Comparison of ENCODE assay signal across 9 cellular contexts in genomic region chr22:41910599-41911291, GRCh38. TPM values are rescaled to one million over a fixed set of nuclear protein-coding genes. Genes with fewer than 3 reads are reported as not detected.
A peak's percentile ranks its signal among the peaks of the same experiment; 100 is the strongest.
DNase-seq lines count a peak whose midpoint lies in the region; ATAC-seq and TF ChIP-seq lines count a peak whose summit lies in the region.
"Had no signal": no experiment of that assay in that cellular context is flagged by ENCODE, and none has a peak within 500 bp of the region (broad histone marks: within the 10 kb centered on the region; RNA-seq: fewer than 3 reads in every experiment).

No MANE protein-coding gene starts in this region.

- H3K27me3 ChIP-seq in GM23338 (ENCODE audit: insufficient read depth) (peaks cover 75% of the 10 kb centered on the region), cardiac muscle cell (peaks cover 74% of the 10 kb centered on the region), HAP-1 (ENCODE audit: low read depth) (no peaks in the 10 kb centered on the region; the same call in none of the 2 replicates)

- H3K36me3 Mint-ChIP-seq in GM23338 (ENCODE audit: low read depth): peaks cover 2% of the 10 kb centered on the region

- peaks cover 6% of the 10 kb centered on the region for H4K20me1 ChIP-seq in GM23338 (replicated peaks; ENCODE audit: insufficient read depth)

- H3K9me3 ChIP-seq in cardiac muscle cell (ENCODE audit: low read depth): no peaks in the 10 kb centered on the region
- no peaks in the 10 kb centered on the region for H3K9me3 ChIP-seq in HAP-1

- no peaks in the 10 kb centered on the region for H3K79me2 ChIP-seq in GM23338 (replicated peaks; ENCODE audit: insufficient read depth)

- DNase-seq in GM23338 (ENCODE audit: low spot score) (peak; percentile 45), cardiac muscle cell (ENCODE audit: low read depth in 1 of 2, low spot score in 1 of 2) (peak in 1 of 2 donors; percentile 33), sciatic nerve (ENCODE audit: low spot score) (no peak), NCI-H526 treated with DMSO at 0.1 percent for 48 hours (lab: John Stamatoyannopoulos, UW) (no peak), SW 1271 (lab: John Stamatoyannopoulos, UW) (no peak), HAP-1 (ENCODE audit: low spot score in 2 of 2) (no peak)
- peak; percentile 66 for DNase-seq in activated T-cell treated with anti-CD3 and anti-CD28 coated beads, Interleukin-2, amount 50 U/mL, for 1 hour

- no peak overlapping the region for H3K4me3 Mint-ChIP-seq in GM23338

- H2AFZ ChIP-seq in GM23338: no peak overlapping the region

- TF ChIP-seq CTCF in GM23338 (conservative IDR thresholded peaks at IDR 0.05; ENCODE audit: low read depth in 2 of 2): no peak
- TF ChIP-seq CTCF in cardiac muscle cell (IDR thresholded peaks at IDR 0.05; ENCODE audit: low read depth, low read length): no peak

- peak overlapping the region; percentile 73 for H3K4me2 ChIP-seq in GM23338
- H3K4me2 ChIP-seq: KMS-11 had no signal

- H3K9me2 ChIP-seq in GM23338 (ENCODE audit: insufficient read depth): no peaks in the 10 kb centered on the region

- peaks cover 68% of the 10 kb centered on the region for H3K27me3 Mint-ChIP-seq in GM23338 (ENCODE audit: insufficient read depth, low read depth, poor library complexity)

- peaks cover 20% of the 10 kb centered on the region for H3F3A ChIP-seq in GM23338 (replicated peaks; ENCODE audit: low read depth)

- H3K27ac ChIP-seq in GM23338 (ENCODE audit: low read depth) (no peak overlapping the region), cardiac muscle cell (no peak overlapping the region)
- H3K27ac ChIP-seq: KMS-11 had no signal

- in situ Hi-C loops in HAP-1 (cut with MboI; ENCODE audit: low sequenced_read_pairs): no loop called here

- intact Hi-C loops in sciatic nerve (cut with DNase I): no loop called here

- H3K4me3 ChIP-seq in GM23338 (peak overlapping the region; percentile 48; the same call in 1 of the 2 replicates), cardiac muscle cell (peak overlapping the region; percentile 20), HAP-1 (no peak overlapping the region)

- no peaks in the 10 kb centered on the region for H3K36me3 ChIP-seq in GM23338 (ENCODE audit: insufficient read depth)
- peaks cover 10% of the 10 kb centered on the region for H3K36me3 ChIP-seq in cardiac muscle cell
- H3K36me3 ChIP-seq in HAP-1 (replicated peaks): peaks cover 19% of the 10 kb centered on the region

- peaks cover 6% of the 10 kb centered on the region for H3K9me3 Mint-ChIP-seq in GM23338

- peaks cover 14% of the 10 kb centered on the region; the same call in 2 of the 3 replicates for H3K4me1 Mint-ChIP-seq in GM23338

- H3K4me1 ChIP-seq in GM23338 (ENCODE audit: insufficient read depth) (peaks cover 13% of the 10 kb centered on the region; the same call in 1 of the 2 replicates), cardiac muscle cell (ENCODE audit: low read depth) (peaks cover 4% of the 10 kb centered on the region), HAP-1 (peaks cover 3% of the 10 kb centered on the region)

- ATAC-seq in GM23338 (peak; percentile 0; the same call in 2 of the 3 replicates), sciatic nerve (peak; percentile 56), HG02885 (IDR thresholded peaks at IDR 0.05; ENCODE audit: poor library complexity, unreplicated experiment) (no peak)

- no peak overlapping the region for H3K27ac Mint-ChIP-seq in GM23338

TF ChIP-seq in GM23338, 12 proteins besides CTCF, POLR2A, EP300 and RAD21:
- TF ChIP-seq EZH2 (IDR thresholded peaks at IDR 0.05; ENCODE audit: low read depth, unreplicated experiment): peak; percentile 88
- no peak for TF ChIP-seq POLR2AphosphoS5 (IDR thresholded peaks at IDR 0.05; ENCODE audit: low read depth)

RNA-seq across cellular contexts. Expression of gene SHISA8, which starts 4.1 kb away (rescaled TPM):
- total RNA-seq in GM23338 (2014; rRNA removed; shearing (Covaris generic)): 0.62 and 5.1 TPM in 2 replicates
- polyA plus RNA-seq in GM23338 (2016; fragmentation: Nextera tagmentation; extraction: Ambion mirVana) (0.21 TPM in 1 of 2 replicates, not detected in the other), cardiac muscle cell (0.16 TPM in 1 of 2 replicates, not detected in the other)
- total RNA-seq in cardiac muscle cell (not detected in 2 replicates), sciatic nerve (0.40 TPM)

RNA-seq across cellular contexts. Expression of gene TNFRSF13C, which starts 15.9 kb away (rescaled TPM):
- 0.97 and 1.7 TPM in 2 replicates for total RNA-seq in GM23338 (2014; rRNA removed; shearing (Covaris generic))
- polyA plus RNA-seq in GM23338 (2016; fragmentation: Nextera tagmentation; extraction: Ambion mirVana) (0.75 and 1.0 TPM in 2 replicates), cardiac muscle cell (1.1 TPM in 2 replicates)
- total RNA-seq in cardiac muscle cell (0.14 and 1.9 TPM in 2 replicates), sciatic nerve (1.2 TPM)

RNA-seq across cellular contexts. Expression of gene CENPM, which starts 36.2 kb away (rescaled TPM):
- 40.0 and 61.6 TPM in 2 replicates for total RNA-seq in GM23338 (2014; rRNA removed; shearing (Covaris generic))
- polyA plus RNA-seq in GM23338 (2016; fragmentation: Nextera tagmentation; extraction: Ambion mirVana) (50.0 and 51.1 TPM in 2 replicates), cardiac muscle cell (25.8 and 37.0 TPM in 2 replicates)
- total RNA-seq in cardiac muscle cell (22.0 and 26.7 TPM in 2 replicates), sciatic nerve (not detected)

RNA-seq across cellular contexts. Expression of gene SEPTIN3, which starts 58.5 kb away (rescaled TPM):
- 28.4 and 30.7 TPM in 2 replicates for total RNA-seq in GM23338 (2014; rRNA removed; shearing (Covaris generic))
- polyA plus RNA-seq in GM23338 (2016; fragmentation: Nextera tagmentation; extraction: Ambion mirVana) (16.4 and 19.4 TPM in 2 replicates), cardiac muscle cell (2.9 and 3.4 TPM in 2 replicates)
- total RNA-seq in cardiac muscle cell (3.6 and 3.9 TPM in 2 replicates), sciatic nerve (35.5 TPM)

Comparison
In these comparisons a context has a peak if more than half of its experiments do, and no peak if none do; other contexts are left out.
1. DNase-seq: peak in GM23338 (single experiment) and activated T-cell treated with anti-CD3 and anti-CD28 coated beads, Interleukin-2, amount 50 U/mL, for 1 hour (single experiment); none in sciatic nerve (single experiment), NCI-H526 treated with DMSO at 0.1 percent for 48 hours (single experiment), SW 1271 (0 of 2) and HAP-1 (0 of 2).
2. RNA of gene CENPM, which starts 36.2 kb away (total RNA-seq): 40.0 to 61.6 TPM in GM23338 and 22.0 to 26.7 TPM in cardiac muscle cell; not detected in sciatic nerve (single experiment); every median in the first group is over 10 times any median in the second.